ENCODE assay signal across 11 cellular contexts in genomic region chr3:4582634-4583033, GRCh38.
DNase-seq lines count a peak whose midpoint lies in the region; ATAC-seq, FAIRE-seq and TF ChIP-seq lines count a peak whose summit lies in the region.
"Had no signal": no experiment of that assay in that cellular context is flagged by ENCODE, and none has a peak within 500 bp of the region (broad histone marks: within the 10 kb centered on the region; RNA-seq: fewer than 3 reads in every experiment).

No MANE protein-coding gene starts in this region.

- no peak overlapping the region for H3K9ac ChIP-seq in astrocyte (ENCODE audit: low read length)

- H3K4me3 Mint-ChIP-seq in CD8-positive, alpha-beta memory T cell, result no peak overlapping the region
- H3K4me3 Mint-ChIP-seq in astrocyte (ENCODE audit: unreplicated experiment), result no peak overlapping the region

- H3K27ac Mint-ChIP-seq in CD8-positive, alpha-beta memory T cell, result peak overlapping the region in 6 of 8 donors; percentile 2 to 75 (median 30)
- H3K27ac Mint-ChIP-seq in astrocyte (ENCODE audit: unreplicated experiment), result peak overlapping the region; percentile 17
- H3K27ac Mint-ChIP-seq: progenitor cell of endocrine pancreas had no signal

- H3K27ac ChIP-seq in CD8-positive, alpha-beta memory T cell (ENCODE audit: low read depth, low read length), result no peak overlapping the region
- H3K27ac ChIP-seq in astrocyte (ENCODE audit: low read depth, low read length) (no peak overlapping the region), hepatocyte (peak overlapping the region; percentile 81), gastrocnemius medialis (peak overlapping the region; percentile 46 to 67 (median 58))

- no peaks in the 10 kb centered on the region for H4K20me1 ChIP-seq in astrocyte (ENCODE audit: insufficient read depth, low read length)
- no peaks in the 10 kb centered on the region for H4K20me1 ChIP-seq in hepatocyte (ENCODE audit: insufficient read depth, poor library complexity, severe bottlenecking)

- no peak overlapping the region for H3K4me3 ChIP-seq in CD8-positive, alpha-beta memory T cell (ENCODE audit: low read length)
- H3K4me3 ChIP-seq in astrocyte (ENCODE audit: insufficient read depth, low read depth, low read length) (no peak overlapping the region), hepatocyte (no peak overlapping the region), gastrocnemius medialis (peak overlapping the region in 1 of 4 donors; percentile 49)

- H3K36me3 Mint-ChIP-seq in CD8-positive, alpha-beta memory T cell, result no peaks in the 10 kb centered on the region
- H3K36me3 Mint-ChIP-seq in astrocyte (ENCODE audit: low read depth, unreplicated experiment), result no peaks in the 10 kb centered on the region

- no peak for DNase-seq in CD8-positive, alpha-beta memory T cell
- DNase-seq in astrocyte (ENCODE audit: low read depth), result no peak
- no peak for DNase-seq in hepatocyte (ENCODE audit: low spot score)
- no peak for DNase-seq in gastrocnemius medialis
- no peak for DNase-seq in ecto neural progenitor cell (ENCODE audit: low spot score)
- DNase-seq in COLO668 (lab: John Stamatoyannopoulos, UW; ENCODE audit: unreplicated experiment), result no peak
- DNase-seq: Caco-2 had no signal

- TF ChIP-seq CTCF in astrocyte (IDR thresholded peaks at IDR 0.05; ENCODE audit: insufficient read depth, low read depth, low read length) (no peak), hepatocyte (IDR thresholded peaks at IDR 0.05; ENCODE audit: poor library complexity) (no peak), gastrocnemius medialis (IDR thresholded peaks at IDR 0.05 in 4 of 5, conservative IDR thresholded peaks at IDR 0.05 in 1 of 5) (no peak)

- in situ Hi-C loops in gastrocnemius medialis (cut with MboI; ENCODE audit: low sequenced_read_pairs in 4 of 4), result no loop called here

- 19% methylated on average over 3 of the region's 3 CpGs for WGBS in hepatocyte (ENCODE audit: low lambda C conversion rate, missing lambda C conversion rate)

- H3K9me3 Mint-ChIP-seq in CD8-positive, alpha-beta memory T cell, result no peaks in the 10 kb centered on the region
- no peaks in the 10 kb centered on the region for H3K9me3 Mint-ChIP-seq in astrocyte (ENCODE audit: unreplicated experiment)

- intact Hi-C loops in gastrocnemius medialis (cut with DNase I; ENCODE audit: low total_unique reads), result loop anchor here (5.0 kb wide), 1 partner anchor 90 kb away; the partner anchor contains the start of gene ITPR1

- peak; percentile 64 for FAIRE-seq in astrocyte (lab: Jason Lieb, UNC)
- FAIRE-seq: bronchial epithelial cell had no signal

- H3K79me2 ChIP-seq in astrocyte (ENCODE audit: insufficient read depth, low read length) (no peaks in the 10 kb centered on the region), hepatocyte (peaks cover 17% of the 10 kb centered on the region)

- TF ChIP-seq POLR2A in gastrocnemius medialis (IDR thresholded peaks at IDR 0.05), result no peak

- no peak for ATAC-seq in gastrocnemius medialis
- ATAC-seq in HG03460 (IDR thresholded peaks at IDR 0.05; ENCODE audit: unreplicated experiment), result no peak
- ATAC-seq in GM18517 (IDR thresholded peaks at IDR 0.05; ENCODE audit: unreplicated experiment), result no peak

- H3K9me3 ChIP-seq in CD8-positive, alpha-beta memory T cell (ENCODE audit: low read length), result no peaks in the 10 kb centered on the region
- H3K9me3 ChIP-seq in astrocyte (ENCODE audit: insufficient read depth, low read depth, low read length) (no peaks in the 10 kb centered on the region), hepatocyte (ENCODE audit: low read depth) (no peaks in the 10 kb centered on the region), gastrocnemius medialis (no peaks in the 10 kb centered on the region)
- H3K9me3 ChIP-seq: Caco-2 had no signal

- H2AFZ ChIP-seq in astrocyte (ENCODE audit: low read depth, low read length) (no peak overlapping the region), hepatocyte (no peak overlapping the region)

- no peaks in the 10 kb centered on the region for H3K27me3 Mint-ChIP-seq in CD8-positive, alpha-beta memory T cell
- no peaks in the 10 kb centered on the region for H3K27me3 Mint-ChIP-seq in astrocyte (ENCODE audit: low read depth, unreplicated experiment)

- no peaks in the 10 kb centered on the region for H3K36me3 ChIP-seq in CD8-positive, alpha-beta memory T cell (ENCODE audit: insufficient read depth, low read length)
- H3K36me3 ChIP-seq in astrocyte (ENCODE audit: insufficient read depth, low read length) (no peaks in the 10 kb centered on the region), hepatocyte (replicated peaks; ENCODE audit: insufficient read depth, low read depth) (no peaks in the 10 kb centered on the region), gastrocnemius medialis (no peaks in the 10 kb centered on the region)

- POLR2A ChIA-PET in CD8-positive, alpha-beta memory T cell (lab: Charles Lee), result interaction anchor here (1.4 kb wide), 1 partner anchor 89 kb away, joined by 6 read pairs; the partner anchor contains the start of gene ITPR1

- H3K4me2 ChIP-seq in astrocyte (ENCODE audit: low read length), result peak overlapping the region; percentile 37
- H3K4me2 ChIP-seq in hepatocyte, result peak overlapping the region; percentile 70

- H3K4me1 ChIP-seq in CD8-positive, alpha-beta memory T cell (ENCODE audit: insufficient read depth, low read length), result peaks cover 27% of the 10 kb centered on the region
- H3K4me1 ChIP-seq in astrocyte (ENCODE audit: insufficient read depth, low read length) (peaks cover 9% of the 10 kb centered on the region), hepatocyte (ENCODE audit: insufficient read depth) (peaks cover 24% of the 10 kb centered on the region), gastrocnemius medialis (peaks cover 3 to 10% of the 10 kb centered on the region in 2 donors)

- no peaks in the 10 kb centered on the region for H3K27me3 ChIP-seq in CD8-positive, alpha-beta memory T cell (ENCODE audit: insufficient read depth, low read length, poor library complexity, severe bottlenecking)
- no peaks in the 10 kb centered on the region for H3K27me3 ChIP-seq in astrocyte (ENCODE audit: insufficient read depth, low read length)
- H3K27me3 ChIP-seq in hepatocyte, result no peaks in the 10 kb centered on the region
- H3K27me3 ChIP-seq in gastrocnemius medialis, result no peaks in the 10 kb centered on the region

- CTCF ChIA-PET in CD8-positive, alpha-beta memory T cell (lab: Charles Lee), result interaction anchor here (1.3 kb wide), 1 partner anchor 232 kb away, joined by 3 read pairs; no protein-coding TSS in a partner anchor

- peaks cover 55 to 70% (median 67%) of the 10 kb centered on the region in 3 donors for H3K4me1 Mint-ChIP-seq in CD8-positive, alpha-beta memory T cell
- H3K4me1 Mint-ChIP-seq in astrocyte (ENCODE audit: low read depth, unreplicated experiment), result peaks cover 20% of the 10 kb centered on the region

- no peaks in the 10 kb centered on the region for H3K9me2 ChIP-seq in hepatocyte (replicated peaks; ENCODE audit: insufficient read depth)

Comparison
In these comparisons a context has a peak if more than half of its experiments do, and no peak if none do; other contexts are left out.
1. H3K27ac ChIP-seq: peak in hepatocyte (single experiment) and gastrocnemius medialis (4 of 4); none in CD8-positive, alpha-beta memory T cell (single experiment) and astrocyte (single experiment).